8 cellular contexts compared by ENCODE assay signal in the genomic region with DNA sequence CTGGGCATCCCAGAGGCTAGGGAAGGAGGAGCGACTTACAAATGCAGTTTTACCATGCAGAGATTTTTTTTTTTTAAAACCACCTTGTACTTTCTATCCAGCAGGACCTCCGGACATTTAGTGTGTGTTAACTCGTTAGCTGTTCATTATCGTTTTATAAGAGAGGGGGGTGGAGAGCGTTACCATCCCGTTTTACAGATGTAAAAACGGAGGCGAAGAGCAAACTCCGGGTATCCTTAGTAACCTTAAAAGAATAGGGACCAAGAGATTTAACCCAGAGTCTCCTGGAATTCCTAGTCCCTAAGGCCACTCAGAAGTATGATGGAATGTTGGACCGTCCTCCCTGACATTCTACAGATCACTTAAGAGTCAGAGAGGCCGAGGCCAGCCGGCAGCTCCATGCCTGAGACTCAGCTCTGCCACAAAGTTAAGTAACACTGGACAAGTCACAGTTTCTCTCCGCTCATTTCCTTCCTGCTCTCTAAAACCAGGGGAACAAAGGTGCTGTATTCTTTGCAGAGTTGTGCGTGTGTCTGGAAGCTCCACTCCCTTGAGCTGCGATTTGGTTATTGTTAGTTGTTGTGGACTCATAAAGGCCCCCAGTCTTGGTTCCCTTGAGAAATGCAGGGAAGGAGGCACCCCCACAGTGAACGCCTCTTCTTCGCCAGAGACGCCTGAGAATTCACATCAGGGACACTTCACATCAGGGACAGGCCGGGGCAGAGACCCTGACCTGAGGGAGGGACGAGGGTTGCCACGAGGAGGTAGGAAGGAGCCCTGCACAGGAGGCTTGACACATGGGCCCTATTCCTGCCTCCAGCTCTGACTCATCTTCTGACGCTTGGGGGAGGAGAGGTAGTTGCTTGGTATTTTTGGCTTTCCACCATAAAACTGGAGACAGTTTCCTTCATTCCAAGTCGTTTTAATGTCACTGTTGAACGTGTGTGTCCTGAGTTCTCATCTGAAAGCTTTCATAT. TPM values are rescaled to one million over a fixed set of nuclear protein-coding genes. Genes with fewer than 3 reads are reported as not detected.
DNase-seq lines count a peak whose midpoint lies in the region; ATAC-seq and TF ChIP-seq lines count a peak whose summit lies in the region.

No MANE protein-coding gene starts in this region.

- intact Hi-C loops in heart left ventricle (cut with DNase I) (loop anchor here in 1 of 10 donors (1.0 kb wide), 1 partner anchor 85 kb away; a partner anchor contains a TSS), psoas muscle (cut with DNase I) (no loop called here)

- peaks cover 4% of the 10 kb centered on the region for H3K27me3 Mint-ChIP-seq in activated naive CD8-positive, alpha-beta T cell treated with anti-CD3 and anti-CD28 coated beads, Interleukin-2, amount 50 U/mL, for 24 hours

- no peaks in the 10 kb centered on the region for H3K36me3 ChIP-seq in heart left ventricle
- no peaks in the 10 kb centered on the region for H3K36me3 ChIP-seq in psoas muscle (ENCODE audit: insufficient read depth in 1 of 2, low read depth in 1 of 2)

- DNase-seq in NCI-H524 (lab: John Stamatoyannopoulos, UW) (peak; percentile 13 to 52), NCI-H524 treated with DMSO at 0.1 percent for 48 hours (lab: John Stamatoyannopoulos, UW) (no peak), NCI-H460 (ENCODE audit: extremely low read depth, low read depth) (peak; percentile 67), heart left ventricle (peak in 4 of 5 donors; percentile 52 to 74 (median 60)), psoas muscle (peak; percentile 48 to 69), NCI-H146 (lab: John Stamatoyannopoulos, UW) (no peak)
- DNase-seq in activated naive CD8-positive, alpha-beta T cell treated with anti-CD3 and anti-CD28 coated beads, Interleukin-2, amount 50 U/mL, for 24 hours: peak; percentile 28

- H3K27me3 ChIP-seq in heart left ventricle (no peaks in the 10 kb centered on the region), psoas muscle (ENCODE audit: insufficient read depth in 3 of 3, low read length in 2 of 3) (no peaks in the 10 kb centered on the region)

- H3K9me3 Mint-ChIP-seq in activated naive CD8-positive, alpha-beta T cell treated with anti-CD3 and anti-CD28 coated beads, Interleukin-2, amount 50 U/mL, for 24 hours: no peaks in the 10 kb centered on the region

- H3K4me3 ChIP-seq in heart left ventricle (peak overlapping the region; percentile 77 to 97 (median 90)), psoas muscle (peak overlapping the region; percentile 95)

- peak overlapping the region; percentile 85 for H3K27ac Mint-ChIP-seq in activated naive CD8-positive, alpha-beta T cell treated with anti-CD3 and anti-CD28 coated beads, Interleukin-2, amount 50 U/mL, for 24 hours

- peaks cover 3 to 50% (median 24%) of the 10 kb centered on the region in 12 donors for H3K4me1 ChIP-seq in heart left ventricle
- H3K4me1 ChIP-seq in psoas muscle: peaks cover 31% of the 10 kb centered on the region

- H3K4me1 Mint-ChIP-seq in activated naive CD8-positive, alpha-beta T cell treated with anti-CD3 and anti-CD28 coated beads, Interleukin-2, amount 50 U/mL, for 24 hours: peaks cover 55% of the 10 kb centered on the region

- ATAC-seq in activated naive CD8-positive, alpha-beta T cell treated with anti-CD3 and anti-CD28 coated beads, Interleukin-2, amount 50 U/mL, for 24 hours: peak; percentile 11
- peak; percentile 39 to 70 (median 58) for ATAC-seq in heart left ventricle
- ATAC-seq in psoas muscle: peak; percentile 28 to 41 (median 38)
- no peak for ATAC-seq in GM21825 (IDR thresholded peaks at IDR 0.05; ENCODE audit: unreplicated experiment)

- H3K36me3 Mint-ChIP-seq in activated naive CD8-positive, alpha-beta T cell treated with anti-CD3 and anti-CD28 coated beads, Interleukin-2, amount 50 U/mL, for 24 hours (ENCODE audit: low read depth): peaks cover 3% of the 10 kb centered on the region

- no peak for TF ChIP-seq CTCF in heart left ventricle (IDR thresholded peaks at IDR 0.05)
- TF ChIP-seq CTCF in psoas muscle (IDR thresholded peaks at IDR 0.05): no peak

- no peaks in the 10 kb centered on the region for H3K9me3 ChIP-seq in heart left ventricle
- H3K9me3 ChIP-seq in psoas muscle: no peaks in the 10 kb centered on the region

- WGBS in heart left ventricle, 4 donors: 5 to 13% (median 11%) methylated on average over 24 of the region's 24 CpGs
- 35 to 47% (median 37%) methylated on average over 24 of the region's 24 CpGs for WGBS in psoas muscle, 3 donors

- no peak for TF ChIP-seq POLR2A in heart left ventricle (IDR thresholded peaks at IDR 0.05)

- peak overlapping the region; percentile 94 for H3K4me3 Mint-ChIP-seq in activated naive CD8-positive, alpha-beta T cell treated with anti-CD3 and anti-CD28 coated beads, Interleukin-2, amount 50 U/mL, for 24 hours

- H3K27ac ChIP-seq in heart left ventricle (peak overlapping the region in 11 of 12 donors; percentile 80 to 95 (median 89)), psoas muscle (peak overlapping the region; percentile 90)

RNA-seq across cellular contexts. Expression of a gene that starts 1.2 kb away (rescaled TPM):
- total RNA-seq in NCI-H460 (2014; rRNA removed; shearing (Covaris generic)): 30.2 and 32.4 TPM in 2 replicates
- polyA plus RNA-seq in NCI-H460 (2014; cell fraction: nucleus; rRNA removed): 31.5 and 32.1 TPM in 2 replicates
- total RNA-seq in heart left ventricle: 10 to 100 TPM; 13.4 to 39.1 (median 16.5) TPM
- polyA plus RNA-seq in heart left ventricle: 10 to 100 TPM in 1 of 2 donors, 1 to 10 TPM in 1; 9.9 to 24.2 TPM
- 10 to 100 TPM in 3 of 4 donors, 1 to 10 TPM in 1; 9.3 to 21.5 (median 14.0) TPM for total RNA-seq in psoas muscle
- 10 to 100 TPM in 2 of 3 donors, 1 to 10 TPM in 1; 9.4 to 32.1 (median 11.6) TPM for polyA plus RNA-seq in psoas muscle

Comparison
In these comparisons a context has a peak if more than half of its experiments do, and no peak if none do; other contexts are left out.
1. DNase-seq: peak in NCI-H524 (2 of 2), NCI-H460 (single experiment), activated naive CD8-positive, alpha-beta T cell treated with anti-CD3 and anti-CD28 coated beads, Interleukin-2, amount 50 U/mL, for 24 hours (single experiment), heart left ventricle (4 of 5) and psoas muscle (2 of 2); none in NCI-H524 treated with DMSO at 0.1 percent for 48 hours (single experiment) and NCI-H146 (single experiment).